33 cellular contexts compared by ENCODE assay signal in the genomic region with DNA sequence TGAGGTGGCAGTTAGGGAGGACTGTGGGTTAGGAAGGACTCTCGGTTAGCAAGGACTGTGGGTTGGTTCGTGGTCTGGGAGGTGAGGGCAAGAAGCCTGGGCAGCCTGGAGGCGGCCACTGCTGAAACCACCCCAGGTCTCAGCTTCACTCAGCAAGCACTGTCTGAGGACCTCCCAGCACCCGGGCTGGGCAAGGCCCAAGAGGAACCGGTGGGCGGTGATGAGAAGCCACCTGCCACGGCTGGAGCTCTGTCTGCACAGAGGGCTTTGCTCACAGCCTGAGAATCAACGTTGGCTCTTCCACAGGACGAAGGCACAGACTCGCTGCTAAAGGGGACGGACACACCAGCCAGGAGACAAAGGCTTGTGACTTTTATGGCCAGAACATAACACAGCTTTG.
"Had no signal": no experiment of that assay in that cellular context is flagged by ENCODE, and none has a peak within 500 bp of the region (broad histone marks: within the 10 kb centered on the region; RNA-seq: fewer than 3 reads in every experiment).

No MANE protein-coding gene starts in this region.

- H3K4me3 ChIP-seq: adrenal gland, ascending aorta, breast epithelium, cardiac muscle cell, colonic mucosa, esophagus squamous epithelium, gastroesophageal sphincter, heart right ventricle had no signal

- H3K36me3 Mint-ChIP-seq: activated naive CD4-positive, alpha-beta T cell treated with anti-CD3 and anti-CD28 coated beads, Interleukin-2, amount 50 U/mL, for 24 hours; activated naive CD8-positive, alpha-beta T cell treated with anti-CD3 and anti-CD28 coated beads for 36 hours; brain had no signal

- H3K4me1 Mint-ChIP-seq: activated naive CD4-positive, alpha-beta T cell treated with anti-CD3 and anti-CD28 coated beads, Interleukin-2, amount 50 U/mL, for 24 hours; activated naive CD8-positive, alpha-beta T cell treated with anti-CD3 and anti-CD28 coated beads for 36 hours; activated naive CD8-positive, alpha-beta T cell treated with anti-CD3 and anti-CD28 coated beads, Interleukin-2, amount 50 U/mL, for 24 hours; T-helper 17 cell had no signal

- ATAC-seq: activated naive CD8-positive, alpha-beta T cell treated with anti-CD3 and anti-CD28 coated beads, Interleukin-2, amount 50 U/mL, for 24 hours; activated T-cell treated with anti-CD3 and anti-CD28 coated beads, Interleukin-2, amount 50 U/mL, for 4 hours; gastroesophageal sphincter; T-helper 17 cell had no signal

- H3K27me3 ChIP-seq: adrenal gland, ascending aorta, breast epithelium, cardiac muscle cell, colonic mucosa, gastroesophageal sphincter had no signal

- H3K4me3 Mint-ChIP-seq: activated naive CD4-positive, alpha-beta T cell treated with anti-CD3 and anti-CD28 coated beads for 36 hours; activated naive CD4-positive, alpha-beta T cell treated with anti-CD3 and anti-CD28 coated beads, Interleukin-2, amount 50 U/mL, for 24 hours; activated naive CD8-positive, alpha-beta T cell treated with anti-CD3 and anti-CD28 coated beads for 36 hours; activated naive CD8-positive, alpha-beta T cell treated with anti-CD3 and anti-CD28 coated beads, Interleukin-2, amount 50 U/mL, for 24 hours; activated T-cell treated with anti-CD3 and anti-CD28 coated beads, Interleukin-2, amount 50 U/mL, for 4 hours; brain; T-helper 17 cell; T-helper 2 cell treated with Interferon-gamma antibody and Interleukin-4, amounts not matched to agents 5 μg/mL and 100 μg/mL, for 36 hours had no signal

- H3K27ac Mint-ChIP-seq: activated naive CD4-positive, alpha-beta T cell treated with anti-CD3 and anti-CD28 coated beads for 36 hours; activated naive CD4-positive, alpha-beta T cell treated with anti-CD3 and anti-CD28 coated beads, Interleukin-2, amount 50 U/mL, for 24 hours; activated naive CD8-positive, alpha-beta T cell treated with anti-CD3 and anti-CD28 coated beads for 36 hours; activated naive CD8-positive, alpha-beta T cell treated with anti-CD3 and anti-CD28 coated beads, Interleukin-2, amount 50 U/mL, for 24 hours; activated T-helper 2 cell treated with anti-CD3 and anti-CD28 coated beads, Interferon-gamma antibody, Interleukin-2, Interleukin-4, amounts not matched to agents 10 μg/mL and 5 μg/mL and 100 μg/mL, durations not matched to agents 14 hours and 24 hours and 36 hours; T-helper 17 cell; T-helper 2 cell treated with Interferon-gamma antibody and Interleukin-4, amounts not matched to agents 5 μg/mL and 100 μg/mL, for 36 hours had no signal

- H3K4me1 ChIP-seq: adrenal gland, ascending aorta, breast epithelium had no signal

- H3K36me3 ChIP-seq: adrenal gland, ascending aorta, breast epithelium, cardiac muscle cell, colonic mucosa, esophagus squamous epithelium, gastroesophageal sphincter, heart right ventricle had no signal

- DNase-seq: activated CD4-positive, alpha-beta T cell treated with anti-CD3 and anti-CD28 coated beads for 4 hours; activated CD4-positive, alpha-beta T cell treated with anti-CD3 and anti-CD28 coated beads, Interleukin-2, amount 50 U/mL, for 1 hour; activated CD4-positive, alpha-beta T cell treated with anti-CD3 and anti-CD28 coated beads, Interleukin-2, amount 50 U/mL, for 48 hours; activated CD4-positive, CD25-positive, alpha-beta regulatory T cell; activated CD4-positive, CD25-positive, alpha-beta regulatory T cell treated with anti-CD3 and anti-CD28 coated beads, Interleukin-2, amount 50 U/mL, for 72 hours; activated CD8-positive, alpha-beta memory T cell treated with anti-CD3 and anti-CD28 coated beads, Interleukin-2, amount 50 U/mL, for 48 hours; activated effector memory CD4-positive, alpha-beta T cell treated with anti-CD3 and anti-CD28 coated beads, Interleukin-2, amount 50 U/mL, for 16 hours; activated naive CD4-positive, alpha-beta T cell treated with anti-CD3 and anti-CD28 coated beads for 36 hours; activated naive CD8-positive, alpha-beta T cell treated with anti-CD3 and anti-CD28 coated beads for 36 hours; activated naive CD8-positive, alpha-beta T cell treated with anti-CD3 and anti-CD28 coated beads, Interleukin-2, amount 50 U/mL, for 24 hours; activated T-cell treated with anti-CD3 and anti-CD28 coated beads for 4 hours; activated T-cell treated with anti-CD3 and anti-CD28 coated beads, Interleukin-2, amount 50 U/mL, for 4 hours; adrenal gland; amygdala; central memory CD4-positive, alpha-beta T cell; cerebellar nuclear complex; colonic mucosa; effector CD8-positive, alpha-beta T cell; esophagus squamous epithelium; foreskin melanocyte; heart right ventricle; T-helper 1 cell; T-helper 17 cell; T1000 had no signal

- H3K27me3 Mint-ChIP-seq: brain had no signal

- H3K9me3 ChIP-seq: adrenal gland, ascending aorta, colonic mucosa had no signal

- H3K27ac ChIP-seq: adrenal gland, ascending aorta, breast epithelium, cardiac muscle cell, colonic mucosa, epithelial cell of prostate, esophagus squamous epithelium, gastroesophageal sphincter, heart right ventricle had no signal

- H3K9me3 Mint-ChIP-seq: activated naive CD8-positive, alpha-beta T cell treated with anti-CD3 and anti-CD28 coated beads, Interleukin-2, amount 50 U/mL, for 24 hours; activated T-helper 2 cell treated with anti-CD3 and anti-CD28 coated beads, Interferon-gamma antibody, Interleukin-2, Interleukin-4, amounts not matched to agents 10 μg/mL and 5 μg/mL and 100 μg/mL, durations not matched to agents 14 hours and 24 hours and 36 hours; T-helper 2 cell treated with Interferon-gamma antibody and Interleukin-4, amounts not matched to agents 5 μg/mL and 100 μg/mL, for 36 hours had no signal
